ENCODE assay signal across 14 cellular contexts in the genomic region with DNA sequence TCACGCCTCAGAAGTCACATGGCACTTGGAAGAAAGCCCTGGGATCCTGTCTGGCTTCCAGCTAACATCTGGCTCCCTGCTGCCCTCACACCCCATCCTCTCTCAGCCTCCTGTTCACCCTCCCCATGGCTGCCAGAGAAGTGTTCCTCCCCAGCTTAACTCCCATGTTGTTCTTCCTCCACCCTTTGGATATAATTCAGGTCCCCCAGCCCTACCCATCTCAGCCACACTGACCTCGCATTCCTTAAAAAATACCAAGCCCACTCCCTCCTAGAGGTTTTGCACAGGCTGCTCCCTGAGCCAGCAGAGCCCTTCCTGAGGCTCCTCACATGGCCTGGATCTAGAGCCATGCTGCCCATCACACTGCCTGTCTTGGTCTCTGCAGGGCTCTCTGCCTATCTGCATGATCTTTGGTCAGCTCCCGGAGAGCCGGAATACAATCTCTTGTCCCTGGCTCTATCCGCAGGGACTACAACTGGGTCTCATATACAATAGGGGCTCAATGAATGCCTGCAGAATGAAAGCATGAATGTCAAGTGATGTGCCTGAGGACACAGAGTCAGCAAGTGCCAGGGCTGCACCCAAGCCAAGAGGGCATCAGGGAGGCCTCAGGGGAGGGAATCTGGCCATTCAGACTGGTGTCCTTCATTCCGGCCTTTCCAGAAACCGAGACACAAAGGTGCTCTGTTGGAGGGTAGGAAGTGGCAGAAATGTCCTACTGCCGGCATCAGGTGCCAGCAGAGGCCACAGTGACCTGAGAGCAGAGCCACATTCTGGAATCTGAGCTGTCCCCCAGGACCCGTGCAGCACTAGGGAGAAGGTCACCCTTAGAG. TPM values are rescaled to one million over a fixed set of nuclear protein-coding genes. Genes with fewer than 3 reads are reported as not detected.
DNase-seq lines count a peak whose midpoint lies in the region; ATAC-seq, FAIRE-seq and TF ChIP-seq lines count a peak whose summit lies in the region.
"Had no signal": no experiment of that assay in that cellular context is flagged by ENCODE, and none has a peak within 500 bp of the region (broad histone marks: within the 10 kb centered on the region; RNA-seq: fewer than 3 reads in every experiment).

No MANE protein-coding gene starts in this region.

- CTCF ChIA-PET in MCF 10A (lab: Yijun Ruan, JAX): interaction anchor here (1.0 kb wide), 1 partner anchor 8 kb away, joined by 5 read pairs; no protein-coding TSS in a partner anchor

- H3K27me3 Mint-ChIP-seq in MCF 10A (ENCODE audit: insufficient read depth, unreplicated experiment): no peaks in the 10 kb centered on the region
- H3K27me3 Mint-ChIP-seq: activated naive CD4-positive, alpha-beta T cell treated with anti-CD3 and anti-CD28 coated beads, Interleukin-2, amount 50 U/mL, for 24 hours had no signal

- H3K4me3 ChIP-seq in HUES6 (ENCODE audit: low read depth, low read length) (0 out of 2 replicates have a peak overlapping the region, but pooled peaks have one; percentile 3), bronchial epithelial cell (ENCODE audit: low read depth, low read length) (no peak overlapping the region), iPS-20b (ENCODE audit: low read length) (peak overlapping the region; percentile 33; the same call in 1 of the 2 replicates), mucosa of descending colon (no peak overlapping the region)
- H3K4me3 ChIP-seq: stomach had no signal

- H3K4me1 ChIP-seq in HUES6 (ENCODE audit: control insufficient read depth, insufficient read depth, low read length): peaks cover 23% of the 10 kb centered on the region
- peaks cover 22% of the 10 kb centered on the region for H3K4me1 ChIP-seq in iPS-20b (ENCODE audit: insufficient read depth, low read length)
- H3K4me1 ChIP-seq in mucosa of descending colon (ENCODE audit: low read depth): peaks cover 2% of the 10 kb centered on the region

- DNase-seq in bronchial epithelial cell (ENCODE audit: low read depth): no peak
- peak; percentile 39 for DNase-seq in superior temporal gyrus (ENCODE audit: extremely low spot score)
- DNase-seq in OCI-M2 (lab: John Stamatoyannopoulos, UW; ENCODE audit: unreplicated experiment): no peak
- DNase-seq in stimulated activated CD8-positive, alpha-beta memory T cell treated with anti-CD3 and anti-CD28 coated beads, Interleukin-4, amount 100 ng/mL, for 48 hours: no peak
- no peak for DNase-seq in mucosa of descending colon
- no peak for DNase-seq in MCF 10A (ENCODE audit: unreplicated experiment)
- DNase-seq: CD8-positive, alpha-beta T cell; HFFc6; NCI-H1092; stomach had no signal

- peaks cover 22% of the 10 kb centered on the region for H3K4me1 Mint-ChIP-seq in MCF 10A (ENCODE audit: insufficient read depth, unreplicated experiment)

- H3K27me3 ChIP-seq in HUES6 (ENCODE audit: control insufficient read depth, insufficient read depth, low read length) (no peaks in the 10 kb centered on the region), bronchial epithelial cell (ENCODE audit: control insufficient read depth, insufficient read depth, low read length) (no peaks in the 10 kb centered on the region), iPS-20b (ENCODE audit: insufficient read depth, low read length) (0 out of 2 replicates have a peak, but pooled peaks cover 9% of the 10 kb centered on the region)
- H3K27me3 ChIP-seq: stomach had no signal

- H3K9me3 ChIP-seq in HUES6 (ENCODE audit: control insufficient read depth, insufficient read depth, low read depth, low read length): no peaks in the 10 kb centered on the region
- H3K9me3 ChIP-seq in iPS-20b (ENCODE audit: insufficient read depth, low read depth, low read length): no peaks in the 10 kb centered on the region
- no peaks in the 10 kb centered on the region for H3K9me3 ChIP-seq in mucosa of descending colon
- H3K9me3 ChIP-seq: stomach had no signal

- POLR2A ChIA-PET in MCF 10A (lab: Yijun Ruan, JAX): interaction anchor here (1.1 kb wide), 1 partner anchor 12 kb away, joined by 3 read pairs; no protein-coding TSS in a partner anchor

- no peak for ATAC-seq in mucosa of descending colon
- ATAC-seq: CD8-positive, alpha-beta T cell had no signal

- no peaks in the 10 kb centered on the region for H3K36me3 Mint-ChIP-seq in MCF 10A (ENCODE audit: insufficient read depth, unreplicated experiment)
- H3K36me3 Mint-ChIP-seq: activated naive CD4-positive, alpha-beta T cell treated with anti-CD3 and anti-CD28 coated beads, Interleukin-2, amount 50 U/mL, for 24 hours had no signal

- BruUV-seq in MCF 10A (replicated peaks; lab: Mats Ljungman, UMichigan): no TSS peak

- peak; percentile 18 for FAIRE-seq in bronchial epithelial cell (lab: Jason Lieb, UNC)

- no peaks in the 10 kb centered on the region for H3K9me3 Mint-ChIP-seq in MCF 10A (ENCODE audit: unreplicated experiment)
- H3K9me3 Mint-ChIP-seq: activated naive CD4-positive, alpha-beta T cell treated with anti-CD3 and anti-CD28 coated beads, Interleukin-2, amount 50 U/mL, for 24 hours; CD8-positive, alpha-beta T cell; HFFc6 had no signal

- H3K27ac ChIP-seq in HUES6 (ENCODE audit: low read depth, low read length) (peak overlapping the region; percentile 36), iPS-20b (ENCODE audit: low read length) (peak overlapping the region; percentile 37)
- H3K27ac ChIP-seq: stomach, VCaP had no signal

- H3K9ac ChIP-seq in HUES6 (ENCODE audit: low read length) (peak overlapping the region; percentile 46), iPS-20b (ENCODE audit: low read depth, low read length) (peak overlapping the region; percentile 53; the same call in 1 of the 2 replicates)

- intact Hi-C loops in mucosa of descending colon (cut with DNase I, micrococcal nuclease): no loop called here
- intact Hi-C loops in MCF 10A (cut with micrococcal nuclease): no loop called here

- H3K4me3 Mint-ChIP-seq in MCF 10A (ENCODE audit: unreplicated experiment): no peak overlapping the region
- H3K4me3 Mint-ChIP-seq: activated naive CD4-positive, alpha-beta T cell treated with anti-CD3 and anti-CD28 coated beads, Interleukin-2, amount 50 U/mL, for 24 hours; CD8-positive, alpha-beta T cell; HFFc6 had no signal

- TF ChIP-seq CTCF in bronchial epithelial cell (IDR thresholded peaks at IDR 0.05; ENCODE audit: insufficient read depth, low read length, severe bottlenecking): no peak
- TF ChIP-seq CTCF in mucosa of descending colon (IDR thresholded peaks at IDR 0.05): no peak
- TF ChIP-seq CTCF in MCF 10A (IDR thresholded peaks at IDR 0.05; ENCODE audit: unreplicated experiment): no peak

- H3K27ac Mint-ChIP-seq in MCF 10A (ENCODE audit: low read depth, unreplicated experiment): no peak overlapping the region
- H3K27ac Mint-ChIP-seq: activated naive CD4-positive, alpha-beta T cell treated with anti-CD3 and anti-CD28 coated beads, Interleukin-2, amount 50 U/mL, for 24 hours; CD8-positive, alpha-beta T cell; HFFc6 had no signal

- H3K36me3 ChIP-seq in HUES6 (ENCODE audit: control insufficient read depth, insufficient read depth, low read length): no peaks in the 10 kb centered on the region; the same call in 1 of the 2 replicates
- H3K36me3 ChIP-seq in bronchial epithelial cell (ENCODE audit: control insufficient read depth, insufficient read depth, low read length): no peaks in the 10 kb centered on the region
- H3K36me3 ChIP-seq in iPS-20b (ENCODE audit: insufficient read depth, low read depth, low read length): no peaks in the 10 kb centered on the region
- no peaks in the 10 kb centered on the region for H3K36me3 ChIP-seq in mucosa of descending colon (ENCODE audit: low read depth)
- H3K36me3 ChIP-seq: stomach had no signal

RNA-seq across cellular contexts. Expression of gene TKT, which starts 3.8 kb away (rescaled TPM):
- total RNA-seq in bronchial epithelial cell (174 and 341 TPM in 2 replicates), mucosa of descending colon (100 to 1,000 TPM; 180 to 260 (median 226) TPM), MCF 10A (2022) (179 and 326 TPM in 2 replicates)

Comparison
In these comparisons a context has a peak if more than half of its experiments do, and no peak if none do; other contexts are left out.
1. H3K4me3 ChIP-seq: peak in HUES6 (single experiment) and iPS-20b (single experiment); none in bronchial epithelial cell (single experiment) and mucosa of descending colon (single experiment).